ENCODE assay signal across 9 cellular contexts in genomic region chr12:105204916-105205315, GRCh38. TPM values are rescaled to one million over a fixed set of nuclear protein-coding genes. Genes with fewer than 3 reads are reported as not detected.
DNase-seq lines count a peak whose midpoint lies in the region; TF ChIP-seq lines count a peak whose summit lies in the region.
"Had no signal": no experiment of that assay in that cellular context is flagged by ENCODE, and none has a peak within 500 bp of the region (broad histone marks: within the 10 kb centered on the region; RNA-seq: fewer than 3 reads in every experiment).

No MANE protein-coding gene starts in this region.

- H3K9me3 ChIP-seq in MG63 = no peaks in the 10 kb centered on the region

- peaks cover 49% of the 10 kb centered on the region for H3K36me3 Mint-ChIP-seq in chondrocyte (ENCODE audit: low read depth)
- H3K36me3 Mint-ChIP-seq in MCF 10A (ENCODE audit: insufficient read depth, unreplicated experiment) = peaks cover 57% of the 10 kb centered on the region

- intact Hi-C loops in MCF 10A (cut with micrococcal nuclease) = loop anchor here (10.0 kb wide), 1 partner anchor 180 kb away; no protein-coding TSS in a partner anchor

- H3K4me1 Mint-ChIP-seq in chondrocyte (ENCODE audit: low read depth) (peaks cover 11% of the 10 kb centered on the region), MCF 10A (ENCODE audit: insufficient read depth, unreplicated experiment) (no peaks in the 10 kb centered on the region)
- H3K4me1 Mint-ChIP-seq: T-cell had no signal

- H3K27me3 ChIP-seq in MG63 = no peaks in the 10 kb centered on the region

- no peak overlapping the region for H3K4me3 ChIP-seq in MG63

- no peak overlapping the region for H3K4me3 Mint-ChIP-seq in chondrocyte (ENCODE audit: unreplicated experiment)
- no peak overlapping the region for H3K4me3 Mint-ChIP-seq in MCF 10A (ENCODE audit: unreplicated experiment)
- H3K4me3 Mint-ChIP-seq: T-cell had no signal

- TF ChIP-seq CTCF in chondrocyte (IDR thresholded peaks at IDR 0.05) (no peak), MCF 10A (IDR thresholded peaks at IDR 0.05; ENCODE audit: unreplicated experiment) (no peak)

- H3K27ac Mint-ChIP-seq in chondrocyte (ENCODE audit: unreplicated experiment) = peak overlapping the region; percentile 47
- no peak overlapping the region for H3K27ac Mint-ChIP-seq in MCF 10A (ENCODE audit: low read depth, unreplicated experiment)

- H3K27me3 Mint-ChIP-seq in chondrocyte (ENCODE audit: low read depth) = no peaks in the 10 kb centered on the region
- no peaks in the 10 kb centered on the region for H3K27me3 Mint-ChIP-seq in MCF 10A (ENCODE audit: insufficient read depth, unreplicated experiment)
- H3K27me3 Mint-ChIP-seq: T-cell had no signal

- CTCF ChIA-PET in MCF 10A (lab: Yijun Ruan, JAX) = interaction anchor here (0.5 to 1.9 kb wide), 7 partner anchors 10 to 388 kb away, joined by 3 to 8 read pairs (median 4); partner anchors contain the start of gene APPL2

- POLR2A ChIA-PET in MCF 10A (lab: Yijun Ruan, JAX) = interaction anchor here (1.2 to 1.7 kb wide), 4 partner anchors 10 to 178 kb away, joined by 3 read pairs; no protein-coding TSS in a partner anchor

- H3K9me3 Mint-ChIP-seq in chondrocyte (ENCODE audit: low read depth) = no peaks in the 10 kb centered on the region
- H3K9me3 Mint-ChIP-seq in MCF 10A (ENCODE audit: unreplicated experiment) = no peaks in the 10 kb centered on the region
- H3K9me3 Mint-ChIP-seq: T-cell had no signal

- DNase-seq in COLO829 (ENCODE audit: low spot score) (peak; percentile 48), MG63 (peak; percentile 90), chondrocyte (ENCODE audit: low spot score) (no peak), pulmonary artery endothelial cell (ENCODE audit: low read depth, low spot score) (peak; percentile 22), SW 1271 (lab: John Stamatoyannopoulos, UW) (no peak), AG08396 (ENCODE audit: low spot score) (no peak), MCF 10A (ENCODE audit: unreplicated experiment) (no peak)
- DNase-seq in activated CD8-positive, alpha-beta memory T cell treated with anti-CD3 and anti-CD28 coated beads, Interleukin-2, amount 50 U/mL, for 4 hours = no peak
- DNase-seq: T-cell had no signal

- H3K36me3 ChIP-seq in MG63 = peaks cover 59% of the 10 kb centered on the region

- no TSS peak for BruUV-seq in MCF 10A (replicated peaks; lab: Mats Ljungman, UMichigan)

RNA-seq across cellular contexts. Expression of gene APPL2, which starts 31.1 kb away (rescaled TPM):
- total RNA-seq in MG63 (2014; rRNA removed; shearing (Covaris generic); ENCODE audit: low replicate concordance) = 20.4 and 30.1 TPM in 2 replicates
- total RNA-seq in chondrocyte = 46.2 to 51.7 TPM (median 47.5 TPM) in 3 replicates
- total RNA-seq in pulmonary artery endothelial cell = 9.6 and 14.6 TPM in 2 replicates
- total RNA-seq in MCF 10A (2022) = 32.5 and 35.5 TPM in 2 replicates

Comparison
In these comparisons a context has a peak if more than half of its experiments do, and no peak if none do; other contexts are left out.
1. DNase-seq: peak in COLO829 (single experiment), MG63 (single experiment) and pulmonary artery endothelial cell (single experiment); none in chondrocyte (single experiment), SW 1271 (0 of 2), AG08396 (single experiment), activated CD8-positive, alpha-beta memory T cell treated with anti-CD3 and anti-CD28 coated beads, Interleukin-2, amount 50 U/mL, for 4 hours (single experiment) and MCF 10A (single experiment).